1 cellular context compared by ENCODE assay signal in genomic region chr5:148482697-148483462, GRCh38.
TF ChIP-seq lines count a peak whose summit lies in the region.

No MANE protein-coding gene starts in this region.

TF ChIP-seq in K562, 482 proteins besides CTCF, POLR2A, EP300 and RAD21 (continued from another document and continues in another):
- TF ChIP-seq NR0B1 (IDR thresholded peaks at IDR 0.05; ENCODE audit: partially characterized antibody) (no peak), JUN (IDR thresholded peaks at IDR 0.05; ENCODE audit: borderline replicate concordance, low read depth, low read length) (no peak), JUN (CRISPR knock-in tag; IDR thresholded peaks at IDR 0.05; ENCODE audit: borderline replicate concordance) (no peak), ZNF224 (CRISPR knock-in tag; IDR thresholded peaks at IDR 0.05) (no peak), JUNB (CRISPR knock-in tag; conservative IDR thresholded peaks at IDR 0.05) (no peak), CAMTA2 (CRISPR knock-in tag; conservative IDR thresholded peaks at IDR 0.05) (no peak), CEBPB (tag; IDR thresholded peaks at IDR 0.05) (peak; percentile 88), PHB (CRISPR knock-in tag; IDR thresholded peaks at IDR 0.05) (no peak), HDAC3 (IDR thresholded peaks at IDR 0.05; ENCODE audit: borderline replicate concordance, partially characterized antibody) (no peak), E2F6 (IDR thresholded peaks at IDR 0.05; ENCODE audit: borderline replicate concordance in 1 of 2, extremely low read depth in 1 of 2, insufficient read depth in 1 of 2, insufficient read length in 1 of 2, low read depth in 1 of 2, low read length in 1 of 2, poor library complexity in 1 of 2, severe bottlenecking in 1 of 2) (no peak), ZKSCAN8 (CRISPR knock-in tag; IDR thresholded peaks at IDR 0.05) (no peak), CBX1 (IDR thresholded peaks at IDR 0.05; ENCODE audit: low read depth) (no peak), ZNF75A (CRISPR knock-in tag; IDR thresholded peaks at IDR 0.05) (no peak), PTRF (tag; IDR thresholded peaks at IDR 0.05) (no peak), EZH2 (IDR thresholded peaks at IDR 0.05; ENCODE audit: borderline replicate concordance, low read depth, low read length) (no peak), PHB2 (IDR thresholded peaks at IDR 0.05; ENCODE audit: low read depth) (no peak), ZBTB17 (CRISPR knock-in tag; IDR thresholded peaks at IDR 0.05) (no peak), ZFP30 (CRISPR knock-in tag; IDR thresholded peaks at IDR 0.05; ENCODE audit: borderline replicate concordance) (no peak), ZNF384 (IDR thresholded peaks at IDR 0.05; ENCODE audit: low read depth, low read length) (no peak), UBTF (IDR thresholded peaks at IDR 0.05; ENCODE audit: borderline replicate concordance in 1 of 2, low read depth in 2 of 2, low read length in 2 of 2) (no peak), TRIM24 (IDR thresholded peaks at IDR 0.05) (0 out of 4 replicates have a peak, but pooled peaks of 1 of the 2 experiments have one; percentile 27), CREB3L1 (IDR thresholded peaks at IDR 0.05; ENCODE audit: borderline replicate concordance, low read depth) (no peak), RB1 (IDR thresholded peaks at IDR 0.05; ENCODE audit: low read depth) (no peak), ZNF41 (CRISPR knock-in tag; conservative IDR thresholded peaks at IDR 0.05) (no peak), YBX1 (IDR thresholded peaks at IDR 0.05) (no peak), HLTF (IDR thresholded peaks at IDR 0.05) (no peak), RBM15 (IDR thresholded peaks at IDR 0.05; ENCODE audit: insufficient read depth, low read length) (no peak), SIRT6 (IDR thresholded peaks at IDR 0.05; ENCODE audit: low read depth, low read length) (no peak), PREB (CRISPR knock-in tag; IDR thresholded peaks at IDR 0.05) (no peak), NBN (IDR thresholded peaks at IDR 0.05; ENCODE audit: low read depth) (peak; percentile 34; the same call in 1 of the 2 replicates), PTBP1 (IDR thresholded peaks at IDR 0.05; ENCODE audit: low read depth, low read length) (0 out of 2 replicates have a peak, but pooled peaks have one; percentile 48), CBX3 (IDR thresholded peaks at IDR 0.05; ENCODE audit: borderline replicate concordance in 1 of 2, low read length in 2 of 2) (0 out of 3 replicates have a peak, but pooled peaks of 1 of the 2 experiments have one; percentile 16), MCM3 (IDR thresholded peaks at IDR 0.05) (no peak), XRCC5 (IDR thresholded peaks at IDR 0.05; ENCODE audit: low read depth, low read length) (no peak), HMGXB4 (CRISPR knock-in tag; IDR thresholded peaks at IDR 0.05) (no peak; the same call in 1 of the 2 replicates), ZNF639 (CRISPR knock-in tag; conservative IDR thresholded peaks at IDR 0.05 in 1 of 2, IDR thresholded peaks at IDR 0.05 in 1 of 2) (no peak), ATF7 (IDR thresholded peaks at IDR 0.05) (0 out of 2 replicates have a peak, but pooled peaks have one; percentile 20), CHD2 (IDR thresholded peaks at IDR 0.05; ENCODE audit: low read depth, low read length) (no peak), GTF2A2 (tag; IDR thresholded peaks at IDR 0.05) (no peak), ZNF561 (CRISPR knock-in tag; conservative IDR thresholded peaks at IDR 0.05) (no peak), SUPT5H (IDR thresholded peaks at IDR 0.05) (no peak), SMARCE1 (IDR thresholded peaks at IDR 0.05) (peak; percentile 44; the same call in 1 of the 2 replicates), ZBTB9 (CRISPR knock-in tag; IDR thresholded peaks at IDR 0.05) (no peak), KDM2B (CRISPR knock-in tag; IDR thresholded peaks at IDR 0.05) (no peak), ESRRB (CRISPR knock-in tag; IDR thresholded peaks at IDR 0.05; ENCODE audit: borderline replicate concordance) (no peak), CBX8 (IDR thresholded peaks at IDR 0.05; ENCODE audit: borderline replicate concordance, extremely low read depth, low read depth, low read length, poor library complexity, severe bottlenecking) (no peak), DNMT1 (IDR thresholded peaks at IDR 0.05) (no peak), ZMIZ1 (IDR thresholded peaks at IDR 0.05; ENCODE audit: low read depth in 2 of 2, low read length in 2 of 2) (no peak), ZNF740 (CRISPR knock-in tag; IDR thresholded peaks at IDR 0.05) (no peak), ZNF740 (tag; IDR thresholded peaks at IDR 0.05) (no peak)
